In the genomic region with DNA sequence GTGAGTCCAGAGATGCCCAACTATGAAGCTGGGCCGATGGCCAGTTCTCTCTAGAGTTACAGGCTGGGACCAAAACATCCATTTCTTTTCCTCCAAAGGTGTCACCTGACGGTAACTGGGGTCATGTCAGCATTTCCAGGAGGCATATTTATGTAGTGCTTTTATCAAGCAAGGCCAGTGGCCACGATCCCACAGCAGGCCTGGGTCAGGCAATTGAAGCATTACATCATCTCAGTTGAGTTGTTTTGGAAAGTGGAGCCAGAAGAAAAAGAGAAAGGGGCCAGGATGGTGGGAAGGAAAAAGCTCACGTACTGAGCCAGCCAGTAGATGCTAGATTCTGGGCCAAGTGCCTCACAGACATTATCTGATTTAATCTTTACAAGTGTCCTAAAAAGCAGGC, we compare ENCODE assay signal across 28 cellular contexts.
"Had no signal": no experiment of that assay in that cellular context is flagged by ENCODE, and none has a peak within 500 bp of the region (broad histone marks: within the 10 kb centered on the region; RNA-seq: fewer than 3 reads in every experiment).

No MANE protein-coding gene starts in this region.

- H3K4me3 ChIP-seq: stomach, suprapubic skin, testis, thoracic aorta, thyroid gland, tibial artery, tibial nerve, transverse colon, upper lobe of left lung, upper lobe of right lung, uterus had no signal

- H3K36me3 ChIP-seq: stomach, suprapubic skin, thoracic aorta, thyroid gland, tibial artery, tibial nerve, transverse colon, upper lobe of left lung, upper lobe of right lung, uterus had no signal

- H3K27ac Mint-ChIP-seq: stimulated activated effector memory CD8-positive, alpha-beta T cell treated with anti-CD3 and anti-CD28 coated beads, Interleukin-12 subunit alpha, Interleukin-12 subunit beta, amount 100 ng/mL, for 72 hours; stimulated activated memory B cell treated with anti-CD40 and anti-IgM and Interleukin-4, amounts not matched to agents 10 μg/mL and 1 μg/mL and 100 μg/mL, for 72 hours; stimulated activated naive B cell treated with anti-CD40 and anti-IgM and Interleukin-4, amounts not matched to agents 10 μg/mL and 1 μg/mL and 100 μg/mL, for 72 hours; stimulated activated naive CD8-positive, alpha-beta T cell treated with anti-CD3 and anti-CD28 coated beads, Interleukin-15, amount 100 ng/mL, for 72 hours; stimulated activated naive CD8-positive, alpha-beta T cell treated with anti-CD3 and anti-CD28 coated beads, Interleukin-15, Interleukin-2, amounts not matched to agents 100 ng/mL and 50 ng/mL, for 24 hours; type B pancreatic cell had no signal

- H3K9me3 Mint-ChIP-seq: stimulated activated memory B cell treated with anti-CD40 and anti-IgM and Interleukin-4, amounts not matched to agents 10 μg/mL and 1 μg/mL and 100 μg/mL, for 72 hours; stimulated activated naive CD8-positive, alpha-beta T cell treated with anti-CD3 and anti-CD28 coated beads, Interleukin-15, Interleukin-2, amounts not matched to agents 100 ng/mL and 50 ng/mL, for 24 hours; type B pancreatic cell had no signal

- DNase-seq: stimulated activated CD4-positive, alpha-beta T cell treated with anti-CD3 and anti-CD28 coated beads, Interleukin-2, amount 100 ng/mL, for 48 hours; stimulated activated CD4-positive, alpha-beta T cell treated with anti-CD3 and anti-CD28 coated beads, Interleukin-4, amount 100 ng/mL, for 1 hour; stimulated activated CD4-positive, alpha-beta T cell treated with anti-CD3 and anti-CD28 coated beads, Interleukin-4, amount 100 ng/mL, for 24 hours; stimulated activated CD4-positive, alpha-beta T cell treated with anti-CD3 and anti-CD28 coated beads, Interleukin-4, amount 100 ng/mL, for 4 hours; stimulated activated CD8-positive, alpha-beta memory T cell treated with anti-CD3 and anti-CD28 coated beads, Interleukin-4, amount 100 ng/mL, for 48 hours; stimulated activated naive B cell treated with anti-CD40 and anti-IgM and Interleukin-4, amounts not matched to agents 10 μg/mL and 1 μg/mL and 100 μg/mL, for 72 hours; stimulated activated naive CD4-positive, alpha-beta T cell; stimulated activated naive CD4-positive, alpha-beta T cell treated with Interleukin-2 at 50 U/mL for 16 hours; stimulated activated naive CD8-positive, alpha-beta T cell treated with anti-CD3 and anti-CD28 coated beads, Interleukin-15, amount 100 ng/mL, for 72 hours; stimulated activated naive CD8-positive, alpha-beta T cell treated with anti-CD3 and anti-CD28 coated beads, Interleukin-15, Interleukin-2, amounts not matched to agents 100 U/mL and 50 U/mL, for 24 hours; stomach; substantia nigra; testis; thyroid gland; tibial artery; transverse colon; trophoblast cell; upper lobe of left lung; upper lobe of right lung; uterus had no signal

- H3K27me3 ChIP-seq: suprapubic skin, testis, thyroid gland, tibial artery, tibial nerve, transverse colon, upper lobe of left lung, upper lobe of right lung, uterus had no signal

- FAIRE-seq: urothelium cell line had no signal

- H3K4me1 Mint-ChIP-seq: stimulated activated effector memory CD8-positive, alpha-beta T cell treated with anti-CD3 and anti-CD28 coated beads, Interleukin-12 subunit alpha, Interleukin-12 subunit beta, amount 100 ng/mL, for 72 hours; stimulated activated memory B cell treated with anti-CD40 and anti-IgM and Interleukin-4, amounts not matched to agents 10 μg/mL and 1 μg/mL and 100 μg/mL, for 72 hours; stimulated activated naive B cell treated with anti-CD40 and anti-IgM and Interleukin-4, amounts not matched to agents 10 μg/mL and 1 μg/mL and 100 μg/mL, for 72 hours; stimulated activated naive CD8-positive, alpha-beta T cell treated with anti-CD3 and anti-CD28 coated beads, Interleukin-15, amount 100 ng/mL, for 72 hours had no signal

- H3K27ac ChIP-seq: stomach, suprapubic skin, testis, thoracic aorta, thyroid gland, tibial artery, tibial nerve, transverse colon, upper lobe of left lung, upper lobe of right lung, uterus had no signal

- H3K9me3 ChIP-seq: stomach, suprapubic skin, testis, thoracic aorta, thyroid gland, tibial artery, tibial nerve, transverse colon, upper lobe of left lung, upper lobe of right lung, uterus had no signal

- H3K4me3 Mint-ChIP-seq: stimulated activated effector memory CD8-positive, alpha-beta T cell treated with anti-CD3 and anti-CD28 coated beads, Interleukin-12 subunit alpha, Interleukin-12 subunit beta, amount 100 ng/mL, for 72 hours; stimulated activated memory B cell treated with anti-CD40 and anti-IgM and Interleukin-4, amounts not matched to agents 10 μg/mL and 1 μg/mL and 100 μg/mL, for 72 hours; stimulated activated naive B cell treated with anti-CD40 and anti-IgM and Interleukin-4, amounts not matched to agents 10 μg/mL and 1 μg/mL and 100 μg/mL, for 72 hours; stimulated activated naive CD8-positive, alpha-beta T cell treated with anti-CD3 and anti-CD28 coated beads, Interleukin-15, amount 100 ng/mL, for 72 hours; stimulated activated naive CD8-positive, alpha-beta T cell treated with anti-CD3 and anti-CD28 coated beads, Interleukin-15, Interleukin-2, amounts not matched to agents 100 ng/mL and 50 ng/mL, for 24 hours; type B pancreatic cell had no signal

- H3K4me1 ChIP-seq: stomach, suprapubic skin, testis, thyroid gland, tibial artery, tibial nerve, transverse colon, upper lobe of left lung, upper lobe of right lung, uterus had no signal

- H3K27me3 Mint-ChIP-seq: stimulated activated naive CD8-positive, alpha-beta T cell treated with anti-CD3 and anti-CD28 coated beads, Interleukin-15, amount 100 ng/mL, for 72 hours; stimulated activated naive CD8-positive, alpha-beta T cell treated with anti-CD3 and anti-CD28 coated beads, Interleukin-15, Interleukin-2, amounts not matched to agents 100 ng/mL and 50 ng/mL, for 24 hours had no signal

- H3K36me3 Mint-ChIP-seq: stimulated activated effector memory CD8-positive, alpha-beta T cell treated with anti-CD3 and anti-CD28 coated beads, Interleukin-12 subunit alpha, Interleukin-12 subunit beta, amount 100 ng/mL, for 72 hours; stimulated activated memory B cell treated with anti-CD40 and anti-IgM and Interleukin-4, amounts not matched to agents 10 μg/mL and 1 μg/mL and 100 μg/mL, for 72 hours; stimulated activated naive B cell treated with anti-CD40 and anti-IgM and Interleukin-4, amounts not matched to agents 10 μg/mL and 1 μg/mL and 100 μg/mL, for 72 hours; type B pancreatic cell had no signal
